In the genomic region with DNA sequence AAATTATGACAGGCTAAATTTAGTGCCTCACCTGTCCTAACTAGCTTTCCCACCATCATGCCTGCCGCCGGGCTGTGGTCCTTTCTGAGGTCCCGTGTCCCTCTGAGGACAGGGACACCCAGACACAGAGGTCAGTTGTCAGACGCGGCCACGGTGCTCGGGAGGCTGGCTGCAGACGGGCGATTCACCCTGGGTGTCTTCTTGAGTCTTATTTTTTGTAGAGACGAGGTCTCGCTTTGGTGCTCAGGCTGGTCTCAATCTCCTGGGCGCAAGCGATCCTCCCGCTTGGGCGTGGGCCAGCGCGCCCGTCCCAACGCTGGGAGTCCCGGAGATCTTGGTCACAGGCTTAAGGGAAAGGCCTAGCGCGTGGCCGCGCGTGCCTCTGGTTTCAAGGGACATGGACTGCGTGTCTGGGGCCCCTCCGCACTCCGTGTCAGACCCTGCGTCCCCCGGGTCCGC, we compare ENCODE assay signal across 8 cellular contexts. TPM values are rescaled to one million over a fixed set of nuclear protein-coding genes. Genes with fewer than 3 reads are reported as not detected.
DNase-seq lines count a peak whose midpoint lies in the region; ATAC-seq and TF ChIP-seq lines count a peak whose summit lies in the region.

No MANE protein-coding gene starts in this region.

- no TSS peak for BruUV-seq in A673 (replicated peaks; lab: Mats Ljungman, UMichigan)

- H3K4me1 ChIP-seq in A673 (ENCODE audit: insufficient read depth, low read length, poor library complexity, severe bottlenecking) (peaks cover 8% of the 10 kb centered on the region), right cardiac atrium (ENCODE audit: control insufficient read depth, insufficient read depth, low read length) (peaks cover 6% of the 10 kb centered on the region)

- WGBS in right cardiac atrium: 4% methylated on average over 31 of the region's 31 CpGs

- no peak overlapping the region for H3K27ac Mint-ChIP-seq in activated T-helper 17 cell treated with anti-CD3 and anti-CD28 coated beads, Interleukin-2, amount 50 U/mL, for 72 hours

- no peaks in the 10 kb centered on the region for H3K27me3 Mint-ChIP-seq in activated T-helper 17 cell treated with anti-CD3 and anti-CD28 coated beads, Interleukin-2, amount 50 U/mL, for 72 hours

- POLR2A ChIA-PET in A673 (lab: Charles Lee; ENCODE audit: low non-redundant PET): no interaction called here

- H3K4me1 Mint-ChIP-seq in activated T-helper 17 cell treated with anti-CD3 and anti-CD28 coated beads, Interleukin-2, amount 50 U/mL, for 72 hours: peaks cover 16% of the 10 kb centered on the region

- DNase-seq in A673 (ENCODE audit: low spot score) (peak; percentile 60), HCEC 1CT (peak; percentile 42), right cardiac atrium (peak; percentile 57 to 88 (median 82)), skeletal muscle cell (ENCODE audit: low read depth) (no peak), GM20000 (ENCODE audit: low spot score) (no peak), GM13976 (ENCODE audit: low spot score) (no peak)

- CTCF ChIA-PET in A673 (lab: Charles Lee): interaction anchor here (0.7 kb wide), 1 partner anchor 71 kb away, joined by 3 read pairs; no protein-coding TSS in a partner anchor

- no peak for TF ChIP-seq CTCF in A673 (conservative IDR thresholded peaks at IDR 0.05; ENCODE audit: low read depth, low read length)
- TF ChIP-seq CTCF in GM20000 (IDR thresholded peaks at IDR 0.05; ENCODE audit: extremely low read depth, missing control alignments): no peak
- no peak for TF ChIP-seq CTCF in GM13976 (IDR thresholded peaks at IDR 0.05; ENCODE audit: borderline replicate concordance, control extremely low read depth, extremely low read depth, insufficient read depth, missing control alignments)

- no peak for ATAC-seq in activated T-helper 17 cell treated with anti-CD3 and anti-CD28 coated beads, Interleukin-2, amount 50 U/mL, for 72 hours (replicated peaks)
- ATAC-seq in right cardiac atrium (peak; percentile 36 to 66), GM19035 (IDR thresholded peaks at IDR 0.05; ENCODE audit: unreplicated experiment) (no peak)

- peak overlapping the region; percentile 73 for H3K4me3 Mint-ChIP-seq in activated T-helper 17 cell treated with anti-CD3 and anti-CD28 coated beads, Interleukin-2, amount 50 U/mL, for 72 hours

- H3K9me3 Mint-ChIP-seq in activated T-helper 17 cell treated with anti-CD3 and anti-CD28 coated beads, Interleukin-2, amount 50 U/mL, for 72 hours: no peaks in the 10 kb centered on the region

- H3K27me3 ChIP-seq in A673 (replicated peaks; ENCODE audit: insufficient read depth, low read depth, low read length, poor library complexity) (no peaks in the 10 kb centered on the region), right cardiac atrium (ENCODE audit: control insufficient read depth, insufficient read depth) (no peaks in the 10 kb centered on the region)

- intact Hi-C loops in A673 (cut with micrococcal nuclease; ENCODE audit: unreplicated experiment): no loop called here
- intact Hi-C loops in right cardiac atrium (cut with DNase I): no loop called here

- H3K4me3 ChIP-seq in A673 (ENCODE audit: low read depth, low read length, poor library complexity, severe bottlenecking): peak overlapping the region; percentile 89
- peak overlapping the region; percentile 97 for H3K4me3 ChIP-seq in right cardiac atrium (ENCODE audit: low read length)
- peak overlapping the region; percentile 74 for H3K4me3 ChIP-seq in skeletal muscle cell (ENCODE audit: low read depth, low read length)

- H3K36me3 ChIP-seq in A673 (ENCODE audit: insufficient read depth, low read length, poor library complexity, severe bottlenecking): no peaks in the 10 kb centered on the region

- no peaks in the 10 kb centered on the region for H3K9me3 ChIP-seq in A673 (ENCODE audit: low read depth, low read length, poor library complexity, severe bottlenecking)
- no peaks in the 10 kb centered on the region for H3K9me3 ChIP-seq in right cardiac atrium (ENCODE audit: control insufficient read depth, low read length)

- H3K27ac ChIP-seq in A673 (ENCODE audit: low read depth, low read length, poor library complexity, severe bottlenecking) (peak overlapping the region; percentile 59), right cardiac atrium (ENCODE audit: low read length) (peak overlapping the region; percentile 91)

- in situ Hi-C loops in GM13976 (cut with MboI; ENCODE audit: low sequenced_read_pairs, unreplicated experiment): no loop called here

- H3K36me3 Mint-ChIP-seq in activated T-helper 17 cell treated with anti-CD3 and anti-CD28 coated beads, Interleukin-2, amount 50 U/mL, for 72 hours (ENCODE audit: low read depth): peaks cover 13% of the 10 kb centered on the region

RNA-seq across cellular contexts. Expression of a gene that starts 0.8 kb away (rescaled TPM):
- total RNA-seq in A673 (2021): 44.8 and 44.9 TPM in 2 replicates
- total RNA-seq in activated T-helper 17 cell treated with anti-CD3 and anti-CD28 coated beads, Interleukin-2, amount 50 U/mL, for 72 hours: 10 to 100 TPM; 26.9 to 28.3 TPM
- total RNA-seq in right cardiac atrium: 10 to 100 TPM; 32.2 to 44.6 (median 38.4) TPM
- 25.1 TPM for polyA plus RNA-seq in right cardiac atrium

RNA-seq across cellular contexts. Expression of a gene that starts 23.0 kb away (rescaled TPM):
- total RNA-seq in A673 (2021): 27.5 and 28.7 TPM in 2 replicates
- total RNA-seq in activated T-helper 17 cell treated with anti-CD3 and anti-CD28 coated beads, Interleukin-2, amount 50 U/mL, for 72 hours: 10 to 100 TPM; 12.0 to 12.7 TPM
- 10 to 100 TPM in 3 of 4 donors, 1 to 10 TPM in 1; 8.6 to 14.6 (median 13.3) TPM for total RNA-seq in right cardiac atrium
- polyA plus RNA-seq in right cardiac atrium: 14.3 TPM

RNA-seq across cellular contexts. Expression of a gene that starts 27.7 kb away (rescaled TPM):
- total RNA-seq in A673 (2021) (261 and 321 TPM in 2 replicates), right cardiac atrium (10 to 100 TPM; 49.7 to 86.4 (median 66.0) TPM)
- total RNA-seq in activated T-helper 17 cell treated with anti-CD3 and anti-CD28 coated beads, Interleukin-2, amount 50 U/mL, for 72 hours: 10 to 100 TPM; 21.8 to 41.9 TPM
- 73.1 TPM for polyA plus RNA-seq in right cardiac atrium

RNA-seq across cellular contexts. Expression of a gene that starts 42.9 kb away (rescaled TPM):
- 38.7 and 47.1 TPM in 2 replicates for total RNA-seq in A673 (2021)
- 10 to 100 TPM; 25.6 to 26.1 TPM for total RNA-seq in activated T-helper 17 cell treated with anti-CD3 and anti-CD28 coated beads, Interleukin-2, amount 50 U/mL, for 72 hours
- total RNA-seq in right cardiac atrium: 10 to 100 TPM; 28.0 to 39.5 (median 34.8) TPM
- 33.2 TPM for polyA plus RNA-seq in right cardiac atrium

RNA-seq across cellular contexts. Expression of a gene that starts 54.3 kb away (rescaled TPM):
- total RNA-seq in A673 (2021) (150 and 157 TPM in 2 replicates), right cardiac atrium (10 to 100 TPM; 63.9 to 74.9 (median 69.3) TPM)
- total RNA-seq in activated T-helper 17 cell treated with anti-CD3 and anti-CD28 coated beads, Interleukin-2, amount 50 U/mL, for 72 hours: 10 to 100 TPM; 63.4 to 86.2 TPM
- 130 TPM for polyA plus RNA-seq in right cardiac atrium

Comparison
In these comparisons a context has a peak if more than half of its experiments do, and no peak if none do; other contexts are left out.
1. DNase-seq: peak in A673 (single experiment), HCEC 1CT (single experiment) and right cardiac atrium (3 of 3); none in skeletal muscle cell (single experiment), GM20000 (single experiment) and GM13976 (single experiment).
2. ATAC-seq: peak in right cardiac atrium (2 of 2); none in activated T-helper 17 cell treated with anti-CD3 and anti-CD28 coated beads, Interleukin-2, amount 50 U/mL, for 72 hours (single experiment) and GM19035 (single experiment).
3. Peak in every context shown above with its lines, with median percentiles within 50 percentile points of each other: H3K4me3 ChIP-seq.